ENCODE assay signal across 28 cellular contexts in genomic region chr4:95158626-95159025, GRCh38.
"Had no signal": no experiment of that assay in that cellular context is flagged by ENCODE, and none has a peak within 500 bp of the region (broad histone marks: within the 10 kb centered on the region; RNA-seq: fewer than 3 reads in every experiment).

No MANE protein-coding gene starts in this region.

- H3K27me3 ChIP-seq: cardiac muscle cell, esophagus squamous epithelium, sigmoid colon, uterus had no signal

- H2AFZ ChIP-seq: parathyroid adenoma had no signal

- H3K9me3 Mint-ChIP-seq: activated CD4-positive, alpha-beta T cell treated with anti-CD3 and anti-CD28 coated beads, Interleukin-2, amount 10 ng/mL, durations not matched to agents 24 days and 14 days; activated CD8-positive, alpha-beta T cell treated with anti-CD3 and anti-CD28 coated beads for 36 hours; activated T-cell treated with anti-CD3 and anti-CD28 coated beads, Interleukin-2, amount 50 U/mL, for 4 hours; activated T-helper 17 cell treated with anti-CD3 and anti-CD28 coated beads, Interleukin-2, amount 50 U/mL, for 72 hours; brain; dendritic cell treated with granulocyte-macrophage colony-stimulating factor and Interleukin-4, amounts not matched to agents 40 ng/mL and 50 ng/mL, for 4 days; nephron; stimulated activated naive B cell treated with anti-CD40 and anti-IgM and Interleukin-4, amounts not matched to agents 10 μg/mL and 1 μg/mL and 100 μg/mL, for 72 hours; T-helper 1 cell treated with Interleukin-12 subunit alpha and Interleukin-12 subunit beta and Interleukin-4 antibody, amounts not matched to agents 30 μg/mL and 1 μg/mL, for 36 hours; type B pancreatic cell had no signal

- H3K36me3 Mint-ChIP-seq: brain; stimulated activated naive B cell treated with anti-CD40 and anti-IgM and Interleukin-4, amounts not matched to agents 10 μg/mL and 1 μg/mL and 100 μg/mL, for 72 hours had no signal

- H3K27ac ChIP-seq: cardiac muscle cell, epithelial cell of prostate, esophagus squamous epithelium, parathyroid adenoma, psoas muscle, sigmoid colon, uterus, WERI-Rb-1 had no signal

- H3K4me3 Mint-ChIP-seq: activated CD4-positive, alpha-beta T cell treated with anti-CD3 and anti-CD28 coated beads, Interleukin-2, amount 10 ng/mL, durations not matched to agents 24 days and 14 days; activated CD8-positive, alpha-beta T cell treated with anti-CD3 and anti-CD28 coated beads for 36 hours; activated T-cell treated with anti-CD3 and anti-CD28 coated beads, Interleukin-2, amount 50 U/mL, for 4 hours; activated T-helper 17 cell treated with anti-CD3 and anti-CD28 coated beads, Interleukin-2, amount 50 U/mL, for 72 hours; brain; dendritic cell treated with granulocyte-macrophage colony-stimulating factor and Interleukin-4, amounts not matched to agents 40 ng/mL and 50 ng/mL, for 4 days; nephron; stimulated activated naive B cell treated with anti-CD40 and anti-IgM and Interleukin-4, amounts not matched to agents 10 μg/mL and 1 μg/mL and 100 μg/mL, for 72 hours; T-helper 1 cell treated with Interleukin-12 subunit alpha and Interleukin-12 subunit beta and Interleukin-4 antibody, amounts not matched to agents 30 μg/mL and 1 μg/mL, for 36 hours; type B pancreatic cell had no signal

- DNase-seq: activated CD4-positive, alpha-beta T cell treated with anti-CD3 and anti-CD28 coated beads, Interleukin-2, amount 10 ng/mL, durations not matched to agents 24 days and 14 days; activated CD4-positive, CD25-positive, alpha-beta regulatory T cell treated with anti-CD3 and anti-CD28 coated beads, Interleukin-2, amount 50 U/mL, for 72 hours; activated CD8-positive, alpha-beta T cell treated with anti-CD3 and anti-CD28 coated beads for 36 hours; activated gamma-delta T cell treated with Interleukin-2 at 50 U/mL for 16 hours; activated naive CD4-positive, alpha-beta T cell treated with anti-CD3 and anti-CD28 coated beads, Interleukin-2, amount 50 U/mL, for 16 hours; activated T-cell treated with anti-CD3 and anti-CD28 coated beads, Interleukin-2, amount 50 U/mL, for 4 hours; effector CD4-positive, alpha-beta T cell; esophagus squamous epithelium; left ventricle myocardium superior; nucleus accumbens; psoas muscle; sigmoid colon; stimulated activated CD4-positive, alpha-beta T cell treated with anti-CD3 and anti-CD28 coated beads, Interleukin-2, amount 100 ng/mL, for 24 hours; stimulated activated naive B cell treated with anti-CD40 and anti-IgM and Interleukin-4, amounts not matched to agents 10 μg/mL and 1 μg/mL and 100 μg/mL, for 72 hours; SW 1271; T-helper 9 cell; uterus; WERI-Rb-1 had no signal

- H3K27me3 Mint-ChIP-seq: activated CD8-positive, alpha-beta T cell treated with anti-CD3 and anti-CD28 coated beads for 36 hours; activated T-helper 17 cell treated with anti-CD3 and anti-CD28 coated beads, Interleukin-2, amount 50 U/mL, for 72 hours; brain; dendritic cell treated with granulocyte-macrophage colony-stimulating factor and Interleukin-4, amounts not matched to agents 40 ng/mL and 50 ng/mL, for 4 days had no signal

- H3K27ac Mint-ChIP-seq: activated CD4-positive, alpha-beta T cell treated with anti-CD3 and anti-CD28 coated beads, Interleukin-2, amount 10 ng/mL, durations not matched to agents 24 days and 14 days; activated CD8-positive, alpha-beta T cell treated with anti-CD3 and anti-CD28 coated beads for 36 hours; activated T-helper 17 cell treated with anti-CD3 and anti-CD28 coated beads, Interleukin-2, amount 50 U/mL, for 72 hours; dendritic cell treated with granulocyte-macrophage colony-stimulating factor and Interleukin-4, amounts not matched to agents 40 ng/mL and 50 ng/mL, for 4 days; stimulated activated naive B cell treated with anti-CD40 and anti-IgM and Interleukin-4, amounts not matched to agents 10 μg/mL and 1 μg/mL and 100 μg/mL, for 72 hours; T-helper 1 cell treated with Interleukin-12 subunit alpha and Interleukin-12 subunit beta and Interleukin-4 antibody, amounts not matched to agents 30 μg/mL and 1 μg/mL, for 36 hours; type B pancreatic cell had no signal

- ATAC-seq: activated CD8-positive, alpha-beta T cell treated with anti-CD3 and anti-CD28 coated beads for 36 hours; activated T-cell treated with anti-CD3 and anti-CD28 coated beads, Interleukin-2, amount 50 U/mL, for 4 hours; activated T-helper 17 cell treated with anti-CD3 and anti-CD28 coated beads, Interleukin-2, amount 50 U/mL, for 72 hours; left ventricle myocardium superior; psoas muscle; stimulated activated naive B cell treated with anti-CD40 and anti-IgM and Interleukin-4, amounts not matched to agents 10 μg/mL and 1 μg/mL and 100 μg/mL, for 72 hours had no signal

- H3K79me2 ChIP-seq: parathyroid adenoma had no signal

- H3K4me3 ChIP-seq: cardiac muscle cell, esophagus squamous epithelium, psoas muscle, sigmoid colon, smooth muscle cell, uterus had no signal

- H3K4me2 ChIP-seq: smooth muscle cell had no signal

- H3K36me3 ChIP-seq: cardiac muscle cell, esophagus squamous epithelium, sigmoid colon, uterus, WERI-Rb-1 had no signal

- H3K9ac ChIP-seq: parathyroid adenoma had no signal

- H3K9me3 ChIP-seq: esophagus squamous epithelium, psoas muscle, sigmoid colon, uterus had no signal

- H3K4me1 ChIP-seq: esophagus squamous epithelium, parathyroid adenoma, psoas muscle, sigmoid colon, uterus had no signal
